ENCODE assay signal across 21 cellular contexts in the genomic region with DNA sequence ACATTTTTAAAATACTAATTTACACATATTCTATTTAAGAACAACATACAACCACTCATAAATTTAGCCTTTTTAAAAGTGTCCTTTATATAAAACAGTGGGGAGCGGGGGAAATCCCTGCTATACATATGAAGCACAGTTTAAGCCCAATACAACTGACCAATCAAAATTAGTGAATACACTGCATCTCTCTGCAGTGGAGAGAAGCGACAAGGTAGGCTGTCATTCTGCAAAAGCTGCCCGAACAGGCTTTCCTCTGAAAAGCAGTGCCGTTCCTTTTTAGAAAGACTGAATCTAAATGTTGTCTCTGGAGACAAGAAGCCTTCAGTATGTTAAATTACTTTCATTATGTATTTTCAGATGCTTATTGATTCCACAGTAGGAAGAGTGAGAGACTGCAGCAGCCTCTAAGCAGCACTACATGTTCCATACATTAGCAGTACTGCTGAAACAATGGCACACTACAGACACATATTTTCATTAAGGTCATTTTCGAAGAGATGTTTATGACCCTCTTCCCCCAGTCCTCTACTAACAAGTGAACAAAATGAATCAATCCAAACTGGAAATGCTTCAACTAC. TPM values are rescaled to one million over a fixed set of nuclear protein-coding genes. Genes with fewer than 3 reads are reported as not detected.
DNase-seq lines count a peak whose midpoint lies in the region; ATAC-seq and TF ChIP-seq lines count a peak whose summit lies in the region.
"Had no signal": no experiment of that assay in that cellular context is flagged by ENCODE, and none has a peak within 500 bp of the region (broad histone marks: within the 10 kb centered on the region; RNA-seq: fewer than 3 reads in every experiment).

Gene GPR22 (plus strand): TSS at position 222 of the 581 bp plus-strand sequence. CDS start 4,004 bp downstream, outside the sequence.

- ATAC-seq in heart right ventricle: peak in 6 of 8 donors; percentile 51 to 68 (median 60)
- ATAC-seq in GM18505 (IDR thresholded peaks at IDR 0.05; ENCODE audit: unreplicated experiment): no peak
- ATAC-seq: activated CD4-positive, alpha-beta T cell treated with anti-CD3 and anti-CD28 coated beads for 36 hours had no signal

- TF ChIP-seq CTCF in heart right ventricle (IDR thresholded peaks at IDR 0.05): no peak

- H3K9me3 ChIP-seq in heart right ventricle: no peaks in the 10 kb centered on the region
- H3K9me3 ChIP-seq: tibial nerve had no signal

- intact Hi-C loops in heart right ventricle (cut with DNase I): loop anchor here in 7 of 10 donors (2.0 to 10.0 kb wide), 13 partner anchors 25 to 405 kb away; partner anchors contain the start of genes BCAP29 (in 2 of the 7), CBLL1 (in 1 of the 7), COG5 (in 1 of the 7) and DUS4L (in 1 of the 7)

- WGBS in heart right ventricle, 2 donors: 40 to 59% methylated on average over 5 of the region's 5 CpGs

- peak within 1 kb of the TSS in 9 of 10 donors; percentile 12 to 49 (median 39) for H3K4me3 ChIP-seq in heart right ventricle
- H3K4me3 ChIP-seq: lung, tibial nerve had no signal

- TF ChIP-seq POLR2A in GM18505 (IDR thresholded peaks at IDR 0.05; ENCODE audit: borderline replicate concordance, extremely low read depth, insufficient read depth, insufficient read length): no peak

- H3K27ac ChIP-seq in angular gyrus (ENCODE audit: low read depth, low read length): peak within 1 kb of the TSS; percentile 78
- peak within 1 kb of the TSS in 9 of 10 donors; percentile 46 to 86 (median 79) for H3K27ac ChIP-seq in heart right ventricle
- H3K27ac ChIP-seq: tibial nerve had no signal

- H3K36me3 ChIP-seq in heart right ventricle: no peaks in the 10 kb centered on the region
- H3K36me3 ChIP-seq: tibial nerve had no signal

- DNase-seq in NCI-H2227 (lab: John Stamatoyannopoulos, UW; ENCODE audit: unreplicated experiment): peak; percentile 29
- no peak for DNase-seq in heart right ventricle
- DNase-seq in retina: peak; percentile 30
- DNase-seq in NCI-H2107 (lab: John Stamatoyannopoulos, UW): no peak
- no peak for DNase-seq in globus pallidus (ENCODE audit: low spot score)
- DNase-seq in NCI-H1694 treated with DMSO at 0.1 percent for 48 hours (lab: John Stamatoyannopoulos, UW): no peak
- DNase-seq: activated CD4-positive, alpha-beta T cell treated with anti-CD3 and anti-CD28 coated beads for 36 hours; activated naive CD4-positive, alpha-beta T cell treated with anti-CD3 and anti-CD28 coated beads for 36 hours; activated T-cell treated with anti-CD3 and anti-CD28 coated beads, Interleukin-2, amount 50 U/mL, for 48 hours; amniotic stem cell; CD8-positive, alpha-beta memory T cell; central memory CD4-positive, alpha-beta T cell; hippocampal formation; NCI-H2029 treated with DMSO at 0.1 percent for 48 hours; NCI-H526 had no signal

- peaks cover 0 to 10% (median 0%) of the 10 kb centered on the region in 9 donors for H3K4me1 ChIP-seq in heart right ventricle

- H3K27me3 ChIP-seq in heart right ventricle: no peaks in the 10 kb centered on the region
- H3K27me3 ChIP-seq: tibial nerve had no signal

RNA-seq across cellular contexts. Expression of gene GPR22, which starts in this region (rescaled TPM):
- total RNA-seq in heart right ventricle: 10 to 100 TPM; 20.0 to 61.9 (median 36.4) TPM
- 10 to 100 TPM in 1 of 2 donors, 1 to 10 TPM in 1; 6.1 to 11.4 TPM for polyA plus RNA-seq in heart right ventricle
- total RNA-seq: activated CD4-positive, alpha-beta T cell treated with anti-CD3 and anti-CD28 coated beads for 36 hours; activated CD8-positive, alpha-beta memory T cell treated with anti-CD3 and anti-CD28 coated beads for 36 hours; activated naive CD4-positive, alpha-beta T cell treated with anti-CD3 and anti-CD28 coated beads for 36 hours; CD8-positive, alpha-beta memory T cell; epithelial cell of proximal tubule; lung; tibial nerve had no signal
- polyA plus RNA-seq: lung had no signal

Comparison
In these comparisons a context has a peak if more than half of its experiments do, and no peak if none do; other contexts are left out.
1. DNase-seq: peak in NCI-H2227 (single experiment) and retina (single experiment); none in heart right ventricle (0 of 2), NCI-H2107 (single experiment), globus pallidus (single experiment) and NCI-H1694 treated with DMSO at 0.1 percent for 48 hours (single experiment).